ENCODE assay signal across 2 cellular contexts in genomic region chr6:108736832-108737231, GRCh38.
A peak's percentile ranks its signal among the peaks of the same experiment; 100 is the strongest.
TF ChIP-seq lines count a peak whose summit lies in the region.

No MANE protein-coding gene starts in this region.

TF ChIP-seq in IMR-90, 13 proteins besides CTCF, POLR2A, EP300 and RAD21 (continued from another document):
- TF ChIP-seq MAZ (IDR thresholded peaks at IDR 0.05; ENCODE audit: borderline replicate concordance, low read depth, low read length) (peak; percentile 98), RCOR1 (IDR thresholded peaks at IDR 0.05; ENCODE audit: insufficient replicate concordance, low read length) (no peak)

TF ChIP-seq in HepG2, 621 proteins besides CTCF, POLR2A, EP300 and RAD21 (continued from another document):
- TF ChIP-seq, protein P1, sequence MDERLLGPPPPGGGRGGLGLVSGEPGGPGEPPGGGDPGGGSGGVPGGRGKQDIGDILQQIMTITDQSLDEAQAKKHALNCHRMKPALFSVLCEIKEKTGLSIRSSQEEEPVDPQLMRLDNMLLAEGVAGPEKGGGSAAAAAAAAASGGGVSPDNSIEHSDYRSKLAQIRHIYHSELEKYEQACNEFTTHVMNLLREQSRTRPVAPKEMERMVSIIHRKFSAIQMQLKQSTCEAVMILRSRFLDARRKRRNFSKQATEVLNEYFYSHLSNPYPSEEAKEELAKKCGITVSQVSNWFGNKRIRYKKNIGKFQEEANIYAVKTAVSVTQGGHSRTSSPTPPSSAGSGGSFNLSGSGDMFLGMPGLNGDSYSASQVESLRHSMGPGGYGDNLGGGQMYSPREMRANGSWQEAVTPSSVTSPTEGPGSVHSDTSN (CRISPR knock-in tag; IDR thresholded peaks at IDR 0.05): peak; percentile 77
- no peak for TF ChIP-seq MIER2 (CRISPR knock-in tag; IDR thresholded peaks at IDR 0.05)
